ENCODE assay signal across 1 cellular context in the genomic region with DNA sequence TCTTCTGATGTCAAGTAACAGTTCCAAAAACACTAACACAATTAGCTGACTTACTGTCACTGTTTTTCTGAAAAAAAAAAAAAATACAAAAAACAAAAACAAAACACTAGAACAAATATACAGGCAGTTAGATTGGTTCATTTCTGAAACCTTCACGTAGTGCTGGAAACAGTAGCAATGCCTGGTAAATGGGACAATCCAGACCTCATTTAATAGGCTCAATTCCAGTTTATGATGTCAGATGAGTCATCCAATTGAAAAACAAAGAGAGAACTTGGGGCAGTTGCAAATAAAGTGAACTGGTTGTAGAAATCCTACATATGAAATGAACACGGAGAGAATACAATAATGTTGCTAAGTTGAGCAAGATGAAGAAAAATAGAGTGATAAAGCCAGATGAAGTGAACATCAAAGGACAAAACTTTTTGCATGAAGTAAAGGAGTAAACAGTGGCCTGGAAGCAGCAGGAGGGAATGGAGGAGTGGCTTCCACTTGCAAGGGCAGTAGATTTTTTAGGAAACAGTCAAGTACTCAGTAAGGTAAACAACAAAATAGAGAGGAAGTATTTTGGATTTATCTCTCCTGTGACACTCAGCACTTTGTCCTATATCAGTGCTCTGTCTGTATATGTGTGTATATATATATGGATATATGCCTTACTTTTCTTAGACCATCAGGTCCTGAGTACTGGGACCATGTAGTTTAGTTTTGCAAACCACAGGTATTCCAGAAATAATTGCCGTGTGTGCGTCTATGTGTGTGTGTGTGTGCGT.
TF ChIP-seq lines count a peak whose summit lies in the region.

No MANE protein-coding gene starts in this region.

TF ChIP-seq in K562, 482 proteins besides CTCF, POLR2A, EP300 and RAD21 (continued from another document and continues in another):
- TF ChIP-seq, protein P1, sequence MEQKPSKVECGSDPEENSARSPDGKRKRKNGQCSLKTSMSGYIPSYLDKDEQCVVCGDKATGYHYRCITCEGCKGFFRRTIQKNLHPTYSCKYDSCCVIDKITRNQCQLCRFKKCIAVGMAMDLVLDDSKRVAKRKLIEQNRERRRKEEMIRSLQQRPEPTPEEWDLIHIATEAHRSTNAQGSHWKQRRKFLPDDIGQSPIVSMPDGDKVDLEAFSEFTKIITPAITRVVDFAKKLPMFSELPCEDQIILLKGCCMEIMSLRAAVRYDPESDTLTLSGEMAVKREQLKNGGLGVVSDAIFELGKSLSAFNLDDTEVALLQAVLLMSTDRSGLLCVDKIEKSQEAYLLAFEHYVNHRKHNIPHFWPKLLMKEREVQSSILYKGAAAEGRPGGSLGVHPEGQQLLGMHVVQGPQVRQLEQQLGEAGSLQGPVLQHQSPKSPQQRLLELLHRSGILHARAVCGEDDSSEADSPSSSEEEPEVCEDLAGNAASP (IDR thresholded peaks at IDR 0.05) = no peak
- no peak for TF ChIP-seq ZNF23 (CRISPR knock-in tag; IDR thresholded peaks at IDR 0.05)
- TF ChIP-seq KLF1 (tag; IDR thresholded peaks at IDR 0.05) = no peak
- TF ChIP-seq MXI1 (IDR thresholded peaks at IDR 0.05; ENCODE audit: low read depth, low read length) = no peak
- TF ChIP-seq THRAP3 (IDR thresholded peaks at IDR 0.05; ENCODE audit: borderline replicate concordance) = no peak
- no peak for TF ChIP-seq PHB (CRISPR knock-in tag; IDR thresholded peaks at IDR 0.05)
- no peak for TF ChIP-seq RFX7 (CRISPR knock-in tag; IDR thresholded peaks at IDR 0.05)
- TF ChIP-seq, protein P2, sequence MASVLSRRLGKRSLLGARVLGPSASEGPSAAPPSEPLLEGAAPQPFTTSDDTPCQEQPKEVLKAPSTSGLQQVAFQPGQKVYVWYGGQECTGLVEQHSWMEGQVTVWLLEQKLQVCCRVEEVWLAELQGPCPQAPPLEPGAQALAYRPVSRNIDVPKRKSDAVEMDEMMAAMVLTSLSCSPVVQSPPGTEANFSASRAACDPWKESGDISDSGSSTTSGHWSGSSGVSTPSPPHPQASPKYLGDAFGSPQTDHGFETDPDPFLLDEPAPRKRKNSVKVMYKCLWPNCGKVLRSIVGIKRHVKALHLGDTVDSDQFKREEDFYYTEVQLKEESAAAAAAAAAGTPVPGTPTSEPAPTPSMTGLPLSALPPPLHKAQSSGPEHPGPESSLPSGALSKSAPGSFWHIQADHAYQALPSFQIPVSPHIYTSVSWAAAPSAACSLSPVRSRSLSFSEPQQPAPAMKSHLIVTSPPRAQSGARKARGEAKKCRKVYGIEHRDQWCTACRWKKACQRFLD (CRISPR knock-in tag; IDR thresholded peaks at IDR 0.05) = peak; percentile 27; the same call in 1 of the 2 replicates
- no peak for TF ChIP-seq GTF2A2 (tag; IDR thresholded peaks at IDR 0.05)
- TF ChIP-seq CXXC5 (CRISPR knock-in tag; IDR thresholded peaks at IDR 0.05) = no peak
- peak; percentile 53 for TF ChIP-seq NCOR1 (IDR thresholded peaks at IDR 0.05)
- TF ChIP-seq, protein P3, sequence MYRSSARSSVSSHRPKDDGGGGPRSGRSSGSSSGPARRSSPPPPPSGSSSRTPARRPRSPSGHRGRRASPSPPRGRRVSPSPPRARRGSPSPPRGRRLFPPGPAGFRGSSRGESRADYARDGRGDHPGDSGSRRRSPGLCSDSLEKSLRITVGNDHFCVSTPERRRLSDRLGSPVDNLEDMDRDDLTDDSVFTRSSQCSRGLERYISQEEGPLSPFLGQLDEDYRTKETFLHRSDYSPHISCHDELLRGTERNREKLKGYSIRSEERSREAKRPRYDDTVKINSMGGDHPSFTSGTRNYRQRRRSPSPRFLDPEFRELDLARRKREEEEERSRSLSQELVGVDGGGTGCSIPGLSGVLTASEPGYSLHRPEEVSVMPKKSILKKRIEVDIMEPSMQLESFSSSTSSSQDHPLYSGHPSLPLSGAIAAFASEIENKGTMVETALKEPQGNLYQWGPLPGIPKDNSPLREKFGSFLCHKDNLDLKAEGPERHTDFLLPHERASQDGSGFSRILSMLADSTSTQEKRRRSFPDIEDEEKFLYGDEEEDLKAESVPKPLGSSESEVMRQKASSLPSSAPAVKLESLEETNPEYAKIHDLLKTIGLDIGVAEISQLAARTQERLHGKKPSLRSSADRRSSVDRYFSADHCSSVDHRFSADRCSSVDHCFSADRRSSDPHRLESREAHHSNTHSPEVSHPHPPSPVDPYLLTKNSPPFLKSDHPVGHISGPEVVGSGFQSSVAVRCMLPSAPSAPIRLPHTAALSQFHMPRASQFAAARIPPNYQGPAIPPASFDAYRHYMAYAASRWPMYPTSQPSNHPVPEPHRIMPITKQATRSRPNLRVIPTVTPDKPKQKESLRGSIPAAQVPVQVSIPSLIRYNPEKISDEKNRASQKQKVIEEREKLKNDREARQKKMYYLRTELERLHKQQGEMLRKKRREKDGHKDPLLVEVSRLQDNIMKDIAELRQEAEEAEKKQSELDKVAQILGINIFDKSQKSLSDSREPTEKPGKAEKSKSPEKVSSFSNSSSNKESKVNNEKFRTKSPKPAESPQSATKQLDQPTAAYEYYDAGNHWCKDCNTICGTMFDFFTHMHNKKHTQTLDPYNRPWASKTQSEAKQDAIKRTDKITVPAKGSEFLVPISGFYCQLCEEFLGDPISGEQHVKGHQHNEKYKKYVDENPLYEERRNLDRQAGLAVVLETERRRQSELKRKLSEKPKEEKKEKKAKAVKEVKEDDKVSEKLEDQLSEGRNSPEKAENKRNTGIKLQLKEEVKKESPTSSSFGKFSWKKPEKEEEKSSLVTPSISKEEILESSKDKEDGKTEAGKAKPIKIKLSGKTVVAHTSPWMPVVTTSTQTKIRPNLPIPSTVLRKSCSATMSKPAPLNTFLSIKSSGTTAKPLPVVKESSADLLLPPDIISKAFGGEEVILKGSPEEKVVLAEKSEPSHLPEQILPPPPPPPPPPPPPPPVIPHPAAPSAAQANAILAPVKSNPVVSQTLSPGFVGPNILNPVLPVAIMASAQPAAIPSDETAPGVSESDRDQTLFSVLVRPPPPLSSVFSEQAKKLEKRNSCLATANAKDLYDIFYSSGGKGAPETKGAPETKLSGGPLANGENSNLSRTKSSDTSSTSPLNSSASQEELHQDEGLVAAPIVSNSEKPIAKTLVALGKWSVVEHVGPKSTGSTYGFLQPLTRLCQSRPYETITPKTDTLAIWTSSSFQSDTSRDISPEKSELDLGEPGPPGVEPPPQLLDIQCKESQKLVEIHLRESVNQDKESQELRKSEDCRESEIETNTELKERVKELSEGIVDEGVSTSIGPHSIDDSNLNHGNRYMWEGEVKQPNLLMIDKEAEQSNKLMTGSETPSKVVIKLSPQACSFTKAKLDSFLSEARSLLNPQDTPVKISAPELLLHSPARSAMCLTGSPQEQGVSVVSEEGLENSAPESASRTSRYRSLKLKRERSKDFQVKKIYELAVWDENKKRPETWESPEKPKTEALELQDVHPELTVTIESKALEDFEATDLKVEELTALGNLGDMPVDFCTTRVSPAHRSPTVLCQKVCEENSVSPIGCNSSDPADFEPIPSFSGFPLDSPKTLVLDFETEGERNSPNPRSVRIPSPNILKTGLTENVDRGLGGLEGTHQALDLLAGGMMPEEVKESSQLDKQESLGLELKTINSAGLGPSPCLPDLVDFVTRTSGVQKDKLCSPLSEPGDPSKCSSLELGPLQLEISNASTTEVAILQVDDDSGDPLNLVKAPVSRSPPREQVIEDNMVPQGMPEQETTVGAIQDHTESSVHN (IDR thresholded peaks at IDR 0.05; ENCODE audit: borderline replicate concordance in 1 of 2, low read depth in 1 of 2) = no peak
- TF ChIP-seq, protein P4, sequence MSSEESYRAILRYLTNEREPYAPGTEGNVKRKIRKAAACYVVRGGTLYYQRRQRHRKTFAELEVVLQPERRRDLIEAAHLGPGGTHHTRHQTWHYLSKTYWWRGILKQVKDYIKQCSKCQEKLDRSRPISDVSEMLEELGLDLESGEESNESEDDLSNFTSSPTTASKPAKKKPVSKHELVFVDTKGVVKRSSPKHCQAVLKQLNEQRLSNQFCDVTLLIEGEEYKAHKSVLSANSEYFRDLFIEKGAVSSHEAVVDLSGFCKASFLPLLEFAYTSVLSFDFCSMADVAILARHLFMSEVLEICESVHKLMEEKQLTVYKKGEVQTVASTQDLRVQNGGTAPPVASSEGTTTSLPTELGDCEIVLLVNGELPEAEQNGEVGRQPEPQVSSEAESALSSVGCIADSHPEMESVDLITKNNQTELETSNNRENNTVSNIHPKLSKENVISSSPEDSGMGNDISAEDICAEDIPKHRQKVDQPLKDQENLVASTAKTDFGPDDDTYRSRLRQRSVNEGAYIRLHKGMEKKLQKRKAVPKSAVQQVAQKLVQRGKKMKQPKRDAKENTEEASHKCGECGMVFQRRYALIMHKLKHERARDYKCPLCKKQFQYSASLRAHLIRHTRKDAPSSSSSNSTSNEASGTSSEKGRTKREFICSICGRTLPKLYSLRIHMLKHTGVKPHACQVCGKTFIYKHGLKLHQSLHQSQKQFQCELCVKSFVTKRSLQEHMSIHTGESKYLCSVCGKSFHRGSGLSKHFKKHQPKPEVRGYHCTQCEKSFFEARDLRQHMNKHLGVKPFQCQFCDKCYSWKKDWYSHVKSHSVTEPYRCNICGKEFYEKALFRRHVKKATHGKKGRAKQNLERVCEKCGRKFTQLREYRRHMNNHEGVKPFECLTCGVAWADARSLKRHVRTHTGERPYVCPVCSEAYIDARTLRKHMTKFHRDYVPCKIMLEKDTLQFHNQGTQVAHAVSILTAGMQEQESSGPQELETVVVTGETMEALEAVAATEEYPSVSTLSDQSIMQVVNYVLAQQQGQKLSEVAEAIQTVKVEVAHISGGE (CRISPR knock-in tag; IDR thresholded peaks at IDR 0.05) = 0 out of 6 replicates have a peak, but pooled peaks of 1 of the 3 experiments have one; percentile 30
- TF ChIP-seq SAP30 (IDR thresholded peaks at IDR 0.05; ENCODE audit: borderline replicate concordance, insufficient read depth, low read depth, low read length, poor library complexity, severe bottlenecking) = no peak
- TF ChIP-seq, protein P5, sequence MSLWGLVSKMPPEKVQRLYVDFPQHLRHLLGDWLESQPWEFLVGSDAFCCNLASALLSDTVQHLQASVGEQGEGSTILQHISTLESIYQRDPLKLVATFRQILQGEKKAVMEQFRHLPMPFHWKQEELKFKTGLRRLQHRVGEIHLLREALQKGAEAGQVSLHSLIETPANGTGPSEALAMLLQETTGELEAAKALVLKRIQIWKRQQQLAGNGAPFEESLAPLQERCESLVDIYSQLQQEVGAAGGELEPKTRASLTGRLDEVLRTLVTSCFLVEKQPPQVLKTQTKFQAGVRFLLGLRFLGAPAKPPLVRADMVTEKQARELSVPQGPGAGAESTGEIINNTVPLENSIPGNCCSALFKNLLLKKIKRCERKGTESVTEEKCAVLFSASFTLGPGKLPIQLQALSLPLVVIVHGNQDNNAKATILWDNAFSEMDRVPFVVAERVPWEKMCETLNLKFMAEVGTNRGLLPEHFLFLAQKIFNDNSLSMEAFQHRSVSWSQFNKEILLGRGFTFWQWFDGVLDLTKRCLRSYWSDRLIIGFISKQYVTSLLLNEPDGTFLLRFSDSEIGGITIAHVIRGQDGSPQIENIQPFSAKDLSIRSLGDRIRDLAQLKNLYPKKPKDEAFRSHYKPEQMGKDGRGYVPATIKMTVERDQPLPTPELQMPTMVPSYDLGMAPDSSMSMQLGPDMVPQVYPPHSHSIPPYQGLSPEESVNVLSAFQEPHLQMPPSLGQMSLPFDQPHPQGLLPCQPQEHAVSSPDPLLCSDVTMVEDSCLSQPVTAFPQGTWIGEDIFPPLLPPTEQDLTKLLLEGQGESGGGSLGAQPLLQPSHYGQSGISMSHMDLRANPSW (CRISPR knock-in tag; IDR thresholded peaks at IDR 0.05) = no peak
- TF ChIP-seq FOXK2 (conservative IDR thresholded peaks at IDR 0.05 in 1 of 2, IDR thresholded peaks at IDR 0.05 in 1 of 2; ENCODE audit: low read depth in 2 of 2) = peak; percentile 46 to 47; a peak in 2 of 4 replicates
- peak; percentile 67; the same call in 1 of the 2 replicates for TF ChIP-seq POLR2H (tag; IDR thresholded peaks at IDR 0.05; ENCODE audit: low read depth)
- no peak for TF ChIP-seq ELF2 (CRISPR knock-in tag; IDR thresholded peaks at IDR 0.05)
- no peak for TF ChIP-seq ETV6 (IDR thresholded peaks at IDR 0.05; ENCODE audit: borderline replicate concordance in 1 of 2, low read depth in 2 of 2, low read length in 1 of 2)
- no peak for TF ChIP-seq ETV6 (CRISPR knock-in tag; IDR thresholded peaks at IDR 0.05; ENCODE audit: borderline replicate concordance)
- TF ChIP-seq RBBP5 (IDR thresholded peaks at IDR 0.05; ENCODE audit: borderline replicate concordance, insufficient read depth, low read length, poor library complexity, severe bottlenecking) = no peak
- TF ChIP-seq DIDO1 (tag; IDR thresholded peaks at IDR 0.05; ENCODE audit: low read depth) = no peak
- TF ChIP-seq POLR2B (IDR thresholded peaks at IDR 0.05; ENCODE audit: low read depth, partially characterized antibody) = no peak
- no peak for TF ChIP-seq ETV1 (tag; conservative IDR thresholded peaks at IDR 0.05; ENCODE audit: low read depth)
- TF ChIP-seq MCM7 (IDR thresholded peaks at IDR 0.05) = no peak
- TF ChIP-seq, protein P6, sequence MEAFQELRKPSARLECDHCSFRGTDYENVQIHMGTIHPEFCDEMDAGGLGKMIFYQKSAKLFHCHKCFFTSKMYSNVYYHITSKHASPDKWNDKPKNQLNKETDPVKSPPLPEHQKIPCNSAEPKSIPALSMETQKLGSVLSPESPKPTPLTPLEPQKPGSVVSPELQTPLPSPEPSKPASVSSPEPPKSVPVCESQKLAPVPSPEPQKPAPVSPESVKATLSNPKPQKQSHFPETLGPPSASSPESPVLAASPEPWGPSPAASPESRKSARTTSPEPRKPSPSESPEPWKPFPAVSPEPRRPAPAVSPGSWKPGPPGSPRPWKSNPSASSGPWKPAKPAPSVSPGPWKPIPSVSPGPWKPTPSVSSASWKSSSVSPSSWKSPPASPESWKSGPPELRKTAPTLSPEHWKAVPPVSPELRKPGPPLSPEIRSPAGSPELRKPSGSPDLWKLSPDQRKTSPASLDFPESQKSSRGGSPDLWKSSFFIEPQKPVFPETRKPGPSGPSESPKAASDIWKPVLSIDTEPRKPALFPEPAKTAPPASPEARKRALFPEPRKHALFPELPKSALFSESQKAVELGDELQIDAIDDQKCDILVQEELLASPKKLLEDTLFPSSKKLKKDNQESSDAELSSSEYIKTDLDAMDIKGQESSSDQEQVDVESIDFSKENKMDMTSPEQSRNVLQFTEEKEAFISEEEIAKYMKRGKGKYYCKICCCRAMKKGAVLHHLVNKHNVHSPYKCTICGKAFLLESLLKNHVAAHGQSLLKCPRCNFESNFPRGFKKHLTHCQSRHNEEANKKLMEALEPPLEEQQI (IDR thresholded peaks at IDR 0.05) = 0 out of 2 replicates have a peak, but pooled peaks have one; percentile 58
- TF ChIP-seq, protein P7, sequence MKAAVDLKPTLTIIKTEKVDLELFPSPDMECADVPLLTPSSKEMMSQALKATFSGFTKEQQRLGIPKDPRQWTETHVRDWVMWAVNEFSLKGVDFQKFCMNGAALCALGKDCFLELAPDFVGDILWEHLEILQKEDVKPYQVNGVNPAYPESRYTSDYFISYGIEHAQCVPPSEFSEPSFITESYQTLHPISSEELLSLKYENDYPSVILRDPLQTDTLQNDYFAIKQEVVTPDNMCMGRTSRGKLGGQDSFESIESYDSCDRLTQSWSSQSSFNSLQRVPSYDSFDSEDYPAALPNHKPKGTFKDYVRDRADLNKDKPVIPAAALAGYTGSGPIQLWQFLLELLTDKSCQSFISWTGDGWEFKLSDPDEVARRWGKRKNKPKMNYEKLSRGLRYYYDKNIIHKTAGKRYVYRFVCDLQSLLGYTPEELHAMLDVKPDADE (conservative IDR thresholded peaks at IDR 0.05; ENCODE audit: control insufficient read depth, low read depth, low read length) = no peak
- no peak for TF ChIP-seq RB1 (IDR thresholded peaks at IDR 0.05; ENCODE audit: low read depth)
- TF ChIP-seq MTA2 (IDR thresholded peaks at IDR 0.05; ENCODE audit: low read depth) = no peak
- TF ChIP-seq NCOA4 (IDR thresholded peaks at IDR 0.05; ENCODE audit: partially characterized antibody) = no peak
- no peak for TF ChIP-seq BRCA1 (IDR thresholded peaks at IDR 0.05)
- TF ChIP-seq BRCA1 (CRISPR knock-in tag; IDR thresholded peaks at IDR 0.05) = no peak
- no peak for TF ChIP-seq ZFPM2 (CRISPR knock-in tag; IDR thresholded peaks at IDR 0.05)
- no peak for TF ChIP-seq CHD4 (IDR thresholded peaks at IDR 0.05; ENCODE audit: insufficient read depth, insufficient replicate concordance, low read depth, low read length, poor library complexity, severe bottlenecking)
